ENCODE assay signal across 24 cellular contexts in genomic region chr1:235225299-235225698, GRCh38.
DNase-seq lines count a peak whose midpoint lies in the region; ATAC-seq and TF ChIP-seq lines count a peak whose summit lies in the region.
"Had no signal": no experiment of that assay in that cellular context is flagged by ENCODE, and none has a peak within 500 bp of the region (broad histone marks: within the 10 kb centered on the region; RNA-seq: fewer than 3 reads in every experiment).

No MANE protein-coding gene starts in this region.

- intact Hi-C loops in PC-9 (cut with micrococcal nuclease; ENCODE audit: unreplicated experiment), result no loop called here
- intact Hi-C loops in upper lobe of right lung (cut with DNase I), result no loop called here

- no peaks in the 10 kb centered on the region for H3K27me3 ChIP-seq in PC-9 (ENCODE audit: insufficient read depth, low read depth)
- no peaks in the 10 kb centered on the region for H3K27me3 ChIP-seq in upper lobe of right lung
- H3K27me3 ChIP-seq: MG63 had no signal

- H3K9me2 ChIP-seq in PC-9 (ENCODE audit: insufficient read depth), result no peaks in the 10 kb centered on the region
- H3K9me2 ChIP-seq: SK-N-SH had no signal

- no peak overlapping the region for H2AFZ ChIP-seq in PC-9
- H2AFZ ChIP-seq: GM23338 had no signal

- H3K27ac ChIP-seq in PC-9 (peak overlapping the region; percentile 15), upper lobe of right lung (no peak overlapping the region)
- H3K27ac ChIP-seq: 22Rv1, C4-2B had no signal

- peak; percentile 80 for ATAC-seq in upper lobe of right lung
- no peak for ATAC-seq in esophagus mucosa
- ATAC-seq: CD8-positive, alpha-beta T cell; GM23338 had no signal

- H3K36me3 ChIP-seq in PC-9 (ENCODE audit: low read depth), result peaks cover 26% of the 10 kb centered on the region
- H3K36me3 ChIP-seq in upper lobe of right lung, result peaks cover 90% of the 10 kb centered on the region

- DNase-seq in NCI-H2029 treated with DMSO at 0.1 percent for 48 hours (lab: John Stamatoyannopoulos, UW), result peak; percentile 1
- DNase-seq in NCI-H2029 (lab: John Stamatoyannopoulos, UW), result no peak
- peak; percentile 86 for DNase-seq in DMS79 treated with DMSO at 0.1 percent for 48 hours (lab: John Stamatoyannopoulos, UW)
- no peak for DNase-seq in PC-9
- no peak for DNase-seq in upper lobe of right lung
- no peak for DNase-seq in GF-D8 (lab: John Stamatoyannopoulos, UW)
- DNase-seq: Caco-2; CD8-positive, alpha-beta T cell; DMS 273 treated with DMSO at 0.1 percent for 48 hours; H9; HFFc6; IMR-90; KG1; MG63; NCI-H1105 treated with DMSO at 0.1 percent for 48 hours; NCI-H146; NCI-H1930; NCI-H446; NCI-H69; SK-N-SH had no signal

- no peaks in the 10 kb centered on the region for H3K79me2 ChIP-seq in PC-9 (ENCODE audit: low read depth)

- CTCF ChIA-PET in PC-9 (lab: Charles Lee), result no interaction called here

- H4K20me1 ChIP-seq in PC-9 (ENCODE audit: insufficient read depth), result no peaks in the 10 kb centered on the region

- H3K9me3 ChIP-seq in PC-9 (ENCODE audit: insufficient read depth, low read depth) (no peaks in the 10 kb centered on the region), upper lobe of right lung (no peaks in the 10 kb centered on the region)
- H3K9me3 ChIP-seq: MG63, SK-N-SH had no signal

- no TSS peak for BruUV-seq in PC-9 (replicated peaks; lab: Mats Ljungman, UMichigan)

- POLR2A ChIA-PET in PC-9 (lab: Charles Lee; ENCODE audit: unreplicated experiment), result interaction anchor here (0.5 kb wide), 1 partner anchor 730 kb away, joined by 3 read pairs; no protein-coding TSS in a partner anchor

- TF ChIP-seq CTCF in PC-9 (conservative IDR thresholded peaks at IDR 0.05), result no peak
- TF ChIP-seq CTCF in upper lobe of right lung (IDR thresholded peaks at IDR 0.05), result no peak

- no peak overlapping the region for H3K4me2 ChIP-seq in PC-9
- H3K4me2 ChIP-seq: GM23338, SK-N-SH had no signal

- no peaks in the 10 kb centered on the region for H3K4me1 ChIP-seq in PC-9 (replicated peaks; ENCODE audit: insufficient read depth)
- no peaks in the 10 kb centered on the region for H3K4me1 ChIP-seq in upper lobe of right lung
- H3K4me1 ChIP-seq: Caco-2 had no signal

- peaks cover 29% of the 10 kb centered on the region for H3F3A ChIP-seq in PC-9 (ENCODE audit: insufficient read depth, low read depth)

- H3K4me3 ChIP-seq in PC-9 (no peak overlapping the region), upper lobe of right lung (no peak overlapping the region)
- H3K4me3 ChIP-seq: GM23338, MG63 had no signal

Comparison
In these comparisons a context has a peak if more than half of its experiments do, and no peak if none do; other contexts are left out.
1. DNase-seq: peak in NCI-H2029 treated with DMSO at 0.1 percent for 48 hours (single experiment) and DMS79 treated with DMSO at 0.1 percent for 48 hours (single experiment); none in NCI-H2029 (single experiment), PC-9 (0 of 2), upper lobe of right lung (single experiment) and GF-D8 (single experiment).